15 cellular contexts compared by ENCODE assay signal in the genomic region with DNA sequence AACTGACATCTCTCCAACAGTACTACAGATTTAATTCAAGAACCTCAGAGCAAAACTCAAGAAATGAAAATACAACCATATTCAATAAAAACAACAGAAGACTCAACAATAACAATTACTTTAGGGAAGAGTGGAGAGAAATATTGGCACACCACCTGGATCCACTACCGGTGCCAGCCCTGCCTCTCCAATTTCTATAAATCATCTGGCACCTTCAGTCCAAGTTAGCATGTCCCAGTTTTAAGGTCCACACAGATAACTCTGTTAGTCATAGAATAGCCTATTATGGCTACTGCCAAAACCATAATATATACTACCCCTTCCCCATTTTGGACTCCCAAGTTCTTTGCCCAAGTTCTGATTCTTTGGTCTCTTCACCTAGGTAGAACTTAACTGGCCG.
"Had no signal": no experiment of that assay in that cellular context is flagged by ENCODE, and none has a peak within 500 bp of the region (broad histone marks: within the 10 kb centered on the region; RNA-seq: fewer than 3 reads in every experiment).

No MANE protein-coding gene starts in this region.

- H3K4me1 ChIP-seq: colonic mucosa, upper lobe of right lung had no signal

- H3K4me3 ChIP-seq: cardiac muscle cell, colonic mucosa, gastroesophageal sphincter, left ventricle myocardium inferior, ovary, upper lobe of right lung had no signal

- H3K36me3 ChIP-seq: cardiac muscle cell, colonic mucosa, gastroesophageal sphincter, left ventricle myocardium inferior, ovary, upper lobe of right lung, WERI-Rb-1 had no signal

- H3K27ac ChIP-seq: cardiac muscle cell, colonic mucosa, left ventricle myocardium inferior, ovary, upper lobe of right lung, WERI-Rb-1 had no signal

- H3K27ac Mint-ChIP-seq: activated naive CD8-positive, alpha-beta T cell treated with anti-CD3 and anti-CD28 coated beads, Interleukin-2, amount 50 U/mL, for 24 hours; stimulated activated naive CD8-positive, alpha-beta T cell treated with anti-CD3 and anti-CD28 coated beads, Interleukin-15, Interleukin-2, amounts not matched to agents 100 ng/mL and 50 ng/mL, for 24 hours had no signal

- H3K4me3 Mint-ChIP-seq: activated naive CD8-positive, alpha-beta T cell treated with anti-CD3 and anti-CD28 coated beads, Interleukin-2, amount 50 U/mL, for 24 hours; stimulated activated naive CD8-positive, alpha-beta T cell treated with anti-CD3 and anti-CD28 coated beads, Interleukin-15, Interleukin-2, amounts not matched to agents 100 ng/mL and 50 ng/mL, for 24 hours had no signal

- H3K9me3 Mint-ChIP-seq: activated naive CD8-positive, alpha-beta T cell treated with anti-CD3 and anti-CD28 coated beads, Interleukin-2, amount 50 U/mL, for 24 hours; stimulated activated naive CD8-positive, alpha-beta T cell treated with anti-CD3 and anti-CD28 coated beads, Interleukin-15, Interleukin-2, amounts not matched to agents 100 ng/mL and 50 ng/mL, for 24 hours had no signal

- H3K27me3 ChIP-seq: cardiac muscle cell, colonic mucosa, gastroesophageal sphincter, ovary, upper lobe of right lung had no signal

- DNase-seq: activated CD4-positive, alpha-beta T cell treated with anti-CD3 and anti-CD28 coated beads for 4 hours; activated gamma-delta T cell; activated naive CD8-positive, alpha-beta T cell treated with anti-CD3 and anti-CD28 coated beads, Interleukin-2, amount 50 U/mL, for 24 hours; colonic mucosa; effector CD4-positive, alpha-beta T cell; kidney; left ventricle myocardium inferior; mesenchymal stem cell; ovary; stimulated activated CD4-positive, alpha-beta T cell treated with anti-CD3 and anti-CD28 coated beads, Interleukin-2, amount 100 ng/mL, for 48 hours; upper lobe of right lung; WERI-Rb-1 had no signal

- H3K9me3 ChIP-seq: colonic mucosa, gastroesophageal sphincter, left ventricle myocardium inferior, ovary, upper lobe of right lung had no signal

- ATAC-seq: activated naive CD8-positive, alpha-beta T cell treated with anti-CD3 and anti-CD28 coated beads, Interleukin-2, amount 50 U/mL, for 24 hours; gastroesophageal sphincter had no signal

- H3K27me3 Mint-ChIP-seq: activated naive CD8-positive, alpha-beta T cell treated with anti-CD3 and anti-CD28 coated beads, Interleukin-2, amount 50 U/mL, for 24 hours; stimulated activated naive CD8-positive, alpha-beta T cell treated with anti-CD3 and anti-CD28 coated beads, Interleukin-15, Interleukin-2, amounts not matched to agents 100 ng/mL and 50 ng/mL, for 24 hours had no signal
